In the genomic region with DNA sequence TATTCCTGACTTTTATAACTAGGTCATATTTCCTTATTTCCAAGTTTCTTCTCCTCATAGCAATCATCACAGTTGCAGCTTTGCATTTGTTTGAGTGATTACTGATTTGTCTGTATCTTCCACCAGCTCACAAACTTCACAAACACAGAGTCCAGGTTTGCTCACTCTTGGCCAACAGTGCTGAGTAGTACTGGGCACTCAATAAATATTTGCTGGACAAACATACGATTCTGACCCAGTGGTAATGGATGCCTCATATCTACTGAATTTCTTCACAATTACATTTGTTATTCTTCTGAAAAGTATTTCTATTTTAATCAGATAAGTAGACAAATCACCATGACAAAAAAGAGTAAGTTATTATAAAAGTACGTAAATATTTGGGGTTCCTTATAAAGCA, we compare ENCODE assay signal across 1 cellular context.
TF ChIP-seq lines count a peak whose summit lies in the region.

No MANE protein-coding gene starts in this region.

TF ChIP-seq in IMR-90, 13 proteins besides CTCF, POLR2A, EP300 and RAD21:
- TF ChIP-seq CHD1 (IDR thresholded peaks at IDR 0.05; ENCODE audit: low read depth, low read length) (no peak), NFE2L2 (IDR thresholded peaks at IDR 0.05; ENCODE audit: low read depth, low read length) (no peak), RCOR1 (IDR thresholded peaks at IDR 0.05; ENCODE audit: insufficient replicate concordance, low read length) (no peak), MAZ (IDR thresholded peaks at IDR 0.05; ENCODE audit: borderline replicate concordance, low read depth, low read length) (no peak), BHLHE40 (IDR thresholded peaks at IDR 0.05; ENCODE audit: low read depth, low read length) (no peak), CEBPB (IDR thresholded peaks at IDR 0.05; ENCODE audit: low read depth, low read length) (no peak), MXI1 (IDR thresholded peaks at IDR 0.05; ENCODE audit: borderline replicate concordance, low read depth, low read length) (no peak), FOS (IDR thresholded peaks at IDR 0.05; ENCODE audit: low read depth, low read length) (no peak), SMC3 (IDR thresholded peaks at IDR 0.05; ENCODE audit: low read depth, low read length) (no peak), MAFK (IDR thresholded peaks at IDR 0.05; ENCODE audit: low read depth, low read length) (no peak), USF2 (IDR thresholded peaks at IDR 0.05; ENCODE audit: low read depth, low read length) (no peak), RFX5 (IDR thresholded peaks at IDR 0.05; ENCODE audit: low read depth, low read length) (no peak), ELK1 (IDR thresholded peaks at IDR 0.05; ENCODE audit: borderline replicate concordance, low read depth, low read length) (no peak)
TF ChIP-seq in IMR-90: peak in this region for 0.
